25 cellular contexts compared by ENCODE assay signal in the genomic region with DNA sequence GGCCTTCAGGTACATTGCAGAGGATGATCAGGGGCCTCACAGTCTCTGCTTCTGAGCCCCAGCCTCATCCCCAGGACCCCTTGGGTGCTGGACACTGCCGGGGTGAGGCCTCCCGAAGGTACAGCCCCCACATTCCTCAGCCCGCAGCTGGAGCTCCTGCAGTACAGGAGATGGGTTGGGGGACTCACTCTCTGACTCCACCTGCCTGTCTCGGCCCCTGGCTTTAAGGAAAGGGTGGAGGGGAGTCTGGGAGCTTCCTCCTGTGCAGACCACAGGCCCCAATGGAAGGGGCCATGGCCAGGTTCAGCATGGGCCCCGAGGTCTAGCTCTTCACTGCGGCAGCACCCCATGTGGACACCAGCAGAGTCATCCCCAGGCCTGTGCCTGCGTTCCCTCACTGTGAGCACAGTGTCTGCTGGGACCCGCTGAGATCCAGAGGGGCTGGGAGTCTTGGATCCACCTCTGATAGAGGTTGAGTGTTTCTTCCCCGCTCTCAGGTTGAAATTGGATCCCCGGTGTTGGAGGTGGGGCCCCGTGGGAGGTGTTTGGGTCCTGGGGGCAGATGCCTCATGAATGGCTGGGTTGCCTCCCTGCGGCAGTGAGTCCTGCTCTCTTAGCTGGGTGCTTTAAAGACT.
DNase-seq lines count a peak whose midpoint lies in the region; ATAC-seq, FAIRE-seq and TF ChIP-seq lines count a peak whose summit lies in the region.
"Had no signal": no experiment of that assay in that cellular context is flagged by ENCODE, and none has a peak within 500 bp of the region (broad histone marks: within the 10 kb centered on the region; RNA-seq: fewer than 3 reads in every experiment).

No MANE protein-coding gene starts in this region.

- H2BK15ac ChIP-seq in H1 (ENCODE audit: low read length), result no peak overlapping the region

- no peaks in the 10 kb centered on the region for H3K23me2 ChIP-seq in H1 (ENCODE audit: low read depth, low read length)

- TF ChIP-seq POLR2A in H1 (IDR thresholded peaks at IDR 0.05; ENCODE audit: control extremely low read depth in 1 of 2, low read depth in 2 of 2, low read length in 2 of 2), result no peak
- TF ChIP-seq POLR2A in spleen (IDR thresholded peaks at IDR 0.05), result no peak
- TF ChIP-seq POLR2A in H54 (IDR thresholded peaks at IDR 0.05; ENCODE audit: low read depth, low read length), result no peak

- peak overlapping the region in 7 of 11 experiments; percentile 24 to 95 (median 74); a peak in 10 of 22 replicates for H3K27ac ChIP-seq in BLaER1 treated with 17β-estradiol and CSF1 and Interleukin-3, amounts not matched to agents 10 nM and 100 nM
- no peak overlapping the region for H3K27ac ChIP-seq in HEK293 (ENCODE audit: extremely low read depth, low read depth, low read length)
- H3K27ac ChIP-seq in H1 (ENCODE audit: low read depth, low read length), result no peak overlapping the region
- no peak overlapping the region for H3K27ac ChIP-seq in spleen
- H3K27ac ChIP-seq: A549, HL-60, PC-9, SJSA1 had no signal

- H3K4me1 ChIP-seq in BLaER1 treated with 17β-estradiol and CSF1 and Interleukin-3, amounts not matched to agents 10 nM and 100 nM, result peaks cover 20 to 58% (median 47%) of the 10 kb centered on the region in 10 experiments
- H3K4me1 ChIP-seq in HEK293 (ENCODE audit: control insufficient read depth, insufficient read depth, low read length), result no peaks in the 10 kb centered on the region
- H3K4me1 ChIP-seq in H1 (replicated peaks in 1 of 4; ENCODE audit: control insufficient read depth in 3 of 4, insufficient read depth in 4 of 4, low read length in 3 of 4), result peaks cover 0 to 3% (median 0%) of the 10 kb centered on the region in 4 experiments; a peak in 1 of 7 replicates
- no peaks in the 10 kb centered on the region for H3K4me1 ChIP-seq in spleen
- H3K4me1 ChIP-seq: A549, HAP-1, SJSA1 had no signal

- H3K4ac ChIP-seq in H1 (replicated peaks; ENCODE audit: insufficient read length, low read depth, low read length), result no peak overlapping the region

- H3K79me1 ChIP-seq in H1 (ENCODE audit: low read depth, low read length), result no peaks in the 10 kb centered on the region

- no peak overlapping the region for H3K23ac ChIP-seq in H1 (ENCODE audit: insufficient read length)

- TF ChIP-seq CTCF in HEK293 (tag by site-specific recombination; IDR thresholded peaks at IDR 0.05) (no peak), H1 (IDR thresholded peaks at IDR 0.05; ENCODE audit: control extremely low read depth in 1 of 3, insufficient read depth in 1 of 3, low read depth in 1 of 3, low read length in 3 of 3) (no peak), spleen (IDR thresholded peaks at IDR 0.05 in 8 of 11, conservative IDR thresholded peaks at IDR 0.05 in 3 of 11) (no peak)

- no peak overlapping the region for H2BK5ac ChIP-seq in H1 (ENCODE audit: low read depth, low read length)

- no peaks in the 10 kb centered on the region for H3K27me3 ChIP-seq in BLaER1 treated with 17β-estradiol and CSF1 and Interleukin-3, amounts not matched to agents 10 nM and 100 nM
- peaks cover 0 to 1% (median 0%) of the 10 kb centered on the region in 4 experiments; a peak in 2 of 7 replicates for H3K27me3 ChIP-seq in H1 (replicated peaks in 1 of 4; ENCODE audit: control insufficient read depth in 3 of 4, extremely low read depth in 1 of 4, insufficient read depth in 3 of 4, low read length in 3 of 4)
- no peaks in the 10 kb centered on the region for H3K27me3 ChIP-seq in spleen (replicated peaks in 1 of 7)

- no peak overlapping the region for H2AK5ac ChIP-seq in H1 (ENCODE audit: low read depth, low read length)

- H3K4me3 ChIP-seq in BLaER1 treated with 17β-estradiol and CSF1 and Interleukin-3, amounts not matched to agents 10 nM and 100 nM, result no peak overlapping the region
- H3K4me3 ChIP-seq in HEK293 (ENCODE audit: low read depth, low read length) (no peak overlapping the region), H1 (ENCODE audit: extremely low read depth in 1 of 4, insufficient read depth in 2 of 4, low read depth in 3 of 4, low read length in 4 of 4) (no peak overlapping the region), spleen (no peak overlapping the region)
- H3K4me3 ChIP-seq: A549, HAP-1, PC-9, SJSA1 had no signal

- peak overlapping the region; percentile 12 for H4K8ac ChIP-seq in H1 (ENCODE audit: extremely low read depth, insufficient read depth, low read length)

- no peak overlapping the region; the same call in 1 of the 2 replicates for H3K18ac ChIP-seq in H1 (ENCODE audit: extremely low read depth, low read length)

- peak overlapping the region in 6 of 11 experiments; percentile 19 to 83 (median 68); a peak in 8 of 22 replicates for H3K9ac ChIP-seq in BLaER1 treated with 17β-estradiol and CSF1 and Interleukin-3, amounts not matched to agents 10 nM and 100 nM
- no peak overlapping the region for H3K9ac ChIP-seq in H1 (replicated peaks in 1 of 4; ENCODE audit: extremely low read depth in 1 of 4, low read depth in 3 of 4, low read length in 3 of 4)

- peaks cover 11 to 17% (median 13%) of the 10 kb centered on the region in 11 experiments; a peak in 21 of 22 replicates for H3K9me3 ChIP-seq in BLaER1 treated with 17β-estradiol and CSF1 and Interleukin-3, amounts not matched to agents 10 nM and 100 nM (replicated peaks in 1 of 11)
- H3K9me3 ChIP-seq in HEK293 (ENCODE audit: control insufficient read depth, insufficient read depth, low read depth, low read length), result no peaks in the 10 kb centered on the region
- peaks cover 6 to 10% of the 10 kb centered on the region in 2 experiments; a peak in 2 of 4 replicates for H3K9me3 ChIP-seq in H1 (ENCODE audit: insufficient read depth in 2 of 2, low read depth in 1 of 2, low read length in 1 of 2)
- H3K9me3 ChIP-seq in spleen, result no peaks in the 10 kb centered on the region
- H3K9me3 ChIP-seq: SJSA1 had no signal

- 92% methylated on average over 12 of the region's 12 CpGs; no CpG with 5 or more reads in 1 of the 2 experiments for WGBS in H1 (ENCODE audit: extremely low coverage in 1 of 2, insufficient coverage in 1 of 2, insufficient read length in 1 of 2, insufficient replicate concordance in 2 of 2, low coverage in 1 of 2, low lambda C conversion rate in 2 of 2, missing lambda C conversion rate in 1 of 2), 2 experiments
- 90 to 98% (median 93%) methylated on average over 5 to 12 of the region's 12 CpGs for WGBS in spleen, 5 donors

- ATAC-seq in HG03439 (IDR thresholded peaks at IDR 0.05; ENCODE audit: unreplicated experiment), result no peak
- ATAC-seq: A549 had no signal

- TF ChIP-seq EP300 in H1 (IDR thresholded peaks at IDR 0.05; ENCODE audit: borderline replicate concordance in 1 of 2, low read depth in 2 of 2, low read length in 2 of 2), result no peak

- H3K56ac ChIP-seq in H1 (replicated peaks; ENCODE audit: insufficient read length, low read depth, low read length), result no peak overlapping the region

- no peak overlapping the region for H4K91ac ChIP-seq in H1 (replicated peaks; ENCODE audit: insufficient read length, low read length)

- H2AFZ ChIP-seq in H1 (ENCODE audit: low read length), result no peak overlapping the region; the same call in 1 of the 2 replicates
- H2AFZ ChIP-seq: PC-9 had no signal

- H3K14ac ChIP-seq in H1 (ENCODE audit: insufficient read length), result no peak overlapping the region

- peaks cover 0 to 7% (median 0%) of the 10 kb centered on the region in 11 experiments; a peak in 3 of 22 replicates for H4K20me1 ChIP-seq in BLaER1 treated with 17β-estradiol and CSF1 and Interleukin-3, amounts not matched to agents 10 nM and 100 nM
- no peaks in the 10 kb centered on the region for H4K20me1 ChIP-seq in H1 (replicated peaks in 1 of 2; ENCODE audit: control insufficient read depth in 1 of 2, insufficient read depth in 2 of 2, low read length in 2 of 2)

- H2BK20ac ChIP-seq in H1 (ENCODE audit: low read length), result no peak overlapping the region

- POLR2A ChIA-PET in HEK293 (lab: Yijun Ruan, JAX) (no interaction called here), H1 (lab: Charles Lee; ENCODE audit: partially characterized antibody) (no interaction called here)

- CTCF ChIA-PET in HEK293 (lab: Yijun Ruan, JAX), result interaction anchor here (0.6 to 1.1 kb wide), 4 partner anchors 18 to 422 kb away, joined by 3 read pairs; no protein-coding TSS in a partner anchor
- CTCF ChIA-PET in H1 (lab: Charles Lee; ENCODE audit: partially characterized antibody), result interaction anchor here (0.9 to 1.8 kb wide), 11 partner anchors 9 to 166 kb away, joined by 3 to 5 read pairs (median 4); no protein-coding TSS in a partner anchor

- no peaks in the 10 kb centered on the region for H3K79me2 ChIP-seq in H1 (ENCODE audit: control insufficient read depth in 1 of 2, insufficient read depth in 2 of 2, low read length in 2 of 2)

- FAIRE-seq in H1 (lab: Jason Lieb, UNC) (no peak), H54 (lab: Jason Lieb, UNC) (no peak)
- FAIRE-seq: A549, GM12892 had no signal

- peaks cover 0 to 19% (median 7%) of the 10 kb centered on the region in 11 experiments; a peak in 9 of 22 replicates for H3K36me3 ChIP-seq in BLaER1 treated with 17β-estradiol and CSF1 and Interleukin-3, amounts not matched to agents 10 nM and 100 nM
- H3K36me3 ChIP-seq in HEK293 (ENCODE audit: control insufficient read depth in 2 of 2, insufficient read depth in 1 of 2, low read length in 2 of 2) (peaks cover 0 to 4% of the 10 kb centered on the region in 2 experiments; a peak in 1 of 3 replicates), H1 (ENCODE audit: control insufficient read depth in 2 of 4, insufficient read depth in 4 of 4, low read length in 3 of 4) (no peaks in the 10 kb centered on the region), spleen (peaks cover 0 to 58% (median 0%) of the 10 kb centered on the region in 6 donors)
- H3K36me3 ChIP-seq: HAP-1, SJSA1 had no signal

- no peak overlapping the region for H2BK120ac ChIP-seq in H1 (replicated peaks; ENCODE audit: low read depth, low read length)

- no peak overlapping the region for H2BK12ac ChIP-seq in H1 (ENCODE audit: low read depth, low read length)

- no peak for DNase-seq in H1 (ENCODE audit: low read depth in 1 of 2, low spot score in 2 of 2)
- peak; percentile 64 for DNase-seq in spleen
- no peak for DNase-seq in NK-92 (lab: John Stamatoyannopoulos, UW; ENCODE audit: unreplicated experiment)
- no peak for DNase-seq in H54 (ENCODE audit: insufficient read length, low spot score)
- no peak for DNase-seq in NCI-H748 (lab: John Stamatoyannopoulos, UW; ENCODE audit: unreplicated experiment)
- DNase-seq: AML-193, DMS153, DND-41, NCI-H1048, NCI-H1417, NCI-H1694, NCI-H2029 treated with DMSO at 0.1 percent for 48 hours, NCI-H524 treated with DMSO at 0.1 percent for 48 hours, NCI-H82, PC-9, Right ventricle myocardium superior, RPMI8226 had no signal

- peak overlapping the region in 10 of 11 experiments; percentile 28 to 92 (median 80); a peak in 18 of 22 replicates for H3K4me2 ChIP-seq in BLaER1 treated with 17β-estradiol and CSF1 and Interleukin-3, amounts not matched to agents 10 nM and 100 nM
- no peak overlapping the region for H3K4me2 ChIP-seq in H1 (ENCODE audit: insufficient read depth in 1 of 2, low read depth in 2 of 2, low read length in 2 of 2)
- H3K4me2 ChIP-seq: A549, PC-9 had no signal

- TF ChIP-seq RAD21 in H1 (IDR thresholded peaks at IDR 0.05 in 1 of 2, conservative IDR thresholded peaks at IDR 0.05 in 1 of 2; ENCODE audit: low read depth in 2 of 2, low read length in 2 of 2), result no peak

- intact Hi-C loops in spleen (cut with DNase I; ENCODE audit: low total_unique reads), result loop anchor here (10.0 kb wide), 1 partner anchor 248 kb away; the partner anchor contains the start of gene GALNT11

- H4K5ac ChIP-seq in H1 (ENCODE audit: insufficient read length, low read depth, low read length), result no peak overlapping the region

Comparison
In these comparisons a context has a peak if more than half of its experiments do, and no peak if none do; other contexts are left out.
1. H3K27ac ChIP-seq: peak in BLaER1 treated with 17β-estradiol and CSF1 and Interleukin-3, amounts not matched to agents 10 nM and 100 nM (7 of 11); none in HEK293 (single experiment), H1 (single experiment) and spleen (0 of 8).
2. H3K4me2 ChIP-seq: peak in BLaER1 treated with 17β-estradiol and CSF1 and Interleukin-3, amounts not matched to agents 10 nM and 100 nM (10 of 11); none in H1 (0 of 2).
3. H3K9ac ChIP-seq: peak in BLaER1 treated with 17β-estradiol and CSF1 and Interleukin-3, amounts not matched to agents 10 nM and 100 nM (6 of 11); none in H1 (0 of 4).